Comparison of ENCODE assay signal across 14 cellular contexts in the genomic region with DNA sequence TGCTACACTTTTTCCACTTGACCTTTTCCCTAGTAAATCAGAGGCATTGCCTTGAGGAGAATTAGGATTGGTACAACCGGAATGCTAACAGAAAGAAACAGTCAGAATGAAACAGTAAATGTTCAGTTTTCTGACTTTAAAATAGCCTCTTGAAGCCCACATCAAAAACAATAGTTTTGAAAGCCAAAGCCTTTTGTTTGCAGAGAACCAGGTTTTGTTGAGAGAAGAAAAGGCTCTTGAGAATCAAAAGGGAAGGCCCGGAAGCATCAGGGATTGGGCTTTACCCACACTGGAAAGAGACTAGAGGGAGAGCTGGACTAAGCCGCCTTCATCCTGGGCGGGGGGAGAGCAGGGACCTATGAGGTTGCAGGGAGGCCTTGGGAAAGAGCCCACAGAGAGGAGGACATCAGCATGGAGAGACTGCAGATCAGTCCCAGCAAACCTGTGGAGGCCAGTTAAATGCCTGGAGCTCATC. TPM values are rescaled to one million over a fixed set of nuclear protein-coding genes. Genes with fewer than 3 reads are reported as not detected.
A peak's percentile ranks its signal among the peaks of the same experiment; 100 is the strongest.
DNase-seq lines count a peak whose midpoint lies in the region; ATAC-seq, FAIRE-seq and TF ChIP-seq lines count a peak whose summit lies in the region.
"Had no signal": no experiment of that assay in that cellular context is flagged by ENCODE, and none has a peak within 500 bp of the region (broad histone marks: within the 10 kb centered on the region; RNA-seq: fewer than 3 reads in every experiment).

No MANE protein-coding gene starts in this region.

- POLR2A ChIA-PET in GM12878 (lab: Charles Lee), result interaction anchor here (0.6 to 1.6 kb wide), 5 partner anchors 8 to 807 kb away, joined by 3 to 8 read pairs (median 5); no protein-coding TSS in a partner anchor

- 0 out of 4 replicates have a peak, but pooled peaks of 1 of the 2 experiments have one; percentile 40 for TF ChIP-seq EP300 in GM12878 (IDR thresholded peaks at IDR 0.05; ENCODE audit: borderline replicate concordance in 1 of 2, control insufficient read depth in 1 of 2, low read depth in 2 of 2, low read length in 2 of 2)

- H3K4me3 Mint-ChIP-seq in stimulated activated naive B cell treated with anti-CD40 and anti-IgM and Interleukin-4, amounts not matched to agents 10 μg/mL and 1 μg/mL and 100 μg/mL, for 72 hours, result peak overlapping the region; percentile 78 to 79

- DNase-seq in NCI-H2107 treated with DMSO at 0.1 percent for 48 hours (lab: John Stamatoyannopoulos, UW; ENCODE audit: unreplicated experiment) (peak; percentile 27), NCI-H2107 (lab: John Stamatoyannopoulos, UW) (no peak), GM12878 (ENCODE audit: low read depth, low spot score) (no peak), H54 (ENCODE audit: insufficient read length, low spot score) (no peak)
- no peak for DNase-seq in stimulated activated naive B cell treated with anti-CD40 and anti-IgM and Interleukin-4, amounts not matched to agents 10 μg/mL and 1 μg/mL and 100 μg/mL, for 72 hours
- no peak for DNase-seq in stimulated activated CD4-positive, alpha-beta T cell treated with anti-CD3 and anti-CD28 coated beads, Interleukin-1b, Interleukin-23, amount 100 ng/mL, for 48 hours
- DNase-seq: activated CD8-positive, alpha-beta memory T cell treated with anti-CD3 and anti-CD28 coated beads, Interleukin-2, amount 50 U/mL, for 48 hours; tibial artery had no signal

- peak overlapping the region; percentile 77 for H3K27ac ChIP-seq in GM12878 (ENCODE audit: control insufficient read depth, insufficient read depth)
- H3K27ac ChIP-seq: tibial artery had no signal

- FAIRE-seq in GM12878 (lab: Jason Lieb, UNC) (no peak), H54 (lab: Jason Lieb, UNC) (no peak)
- FAIRE-seq: A549, GM18507, islet of Langerhans had no signal

- H3K4me3 ChIP-seq in GM12878, result peak overlapping the region; percentile 27
- H3K4me3 ChIP-seq: A549, coronary artery, tibial artery had no signal

- RAD21 ChIA-PET in GM12878 (lab: Charles Lee; ENCODE audit: unreplicated experiment), result interaction anchor here (0.8 to 2.0 kb wide), 7 partner anchors 9 to 558 kb away, joined by 3 to 24 read pairs (median 5); a partner anchor contains a TSS

- CTCF ChIA-PET in GM12878 (lab: Yijun Ruan, JAX), result interaction anchor here (1.0 to 2.3 kb wide), 8 partner anchors 9 to 557 kb away, joined by 3 to 22 read pairs (median 4); no protein-coding TSS in a partner anchor

- in situ Hi-C loops in GM12878 (cut with MboI), result no loop called here

- peak overlapping the region; percentile 97 for H3K27ac Mint-ChIP-seq in stimulated activated naive B cell treated with anti-CD40 and anti-IgM and Interleukin-4, amounts not matched to agents 10 μg/mL and 1 μg/mL and 100 μg/mL, for 72 hours

- peak overlapping the region; percentile 39; the same call in 1 of the 2 replicates for H2AFZ ChIP-seq in GM12878 (ENCODE audit: control insufficient read depth, low read depth, low read length)

- no peaks in the 10 kb centered on the region for H3K27me3 ChIP-seq in GM12878 (replicated peaks in 1 of 2; ENCODE audit: control insufficient read depth in 2 of 2, insufficient read depth in 2 of 2, low read length in 1 of 2)
- H3K27me3 ChIP-seq: tibial artery had no signal

- no peaks in the 10 kb centered on the region; the same call in 2 of the 3 replicates for H3K9me3 ChIP-seq in GM12878 (replicated peaks; ENCODE audit: control insufficient read depth, insufficient read depth, low read length)
- H3K9me3 ChIP-seq: A549, tibial artery had no signal

- H3K4me1 ChIP-seq in GM12878 (ENCODE audit: control insufficient read depth, insufficient read depth, low read length), result peaks cover 24% of the 10 kb centered on the region

- SMC1A ChIA-PET in GM12878 (lab: Charles Lee; ENCODE audit: uncharacterized antibody, unreplicated experiment), result interaction anchor here (0.7 to 2.1 kb wide), 7 partner anchors 8 to 142 kb away, joined by 3 to 8 read pairs (median 5); no protein-coding TSS in a partner anchor

- peak overlapping the region; percentile 32; the same call in 1 of the 2 replicates for H3K9ac ChIP-seq in GM12878 (ENCODE audit: control insufficient read depth, insufficient read depth, low read length)

- WGBS in GM12878 (ENCODE audit: insufficient coverage, insufficient replicate concordance, low lambda C conversion rate, missing lambda C conversion rate), result 25% methylated on average over 4 of the region's 4 CpGs

- no peaks in the 10 kb centered on the region for H3K27me3 Mint-ChIP-seq in stimulated activated naive B cell treated with anti-CD40 and anti-IgM and Interleukin-4, amounts not matched to agents 10 μg/mL and 1 μg/mL and 100 μg/mL, for 72 hours

- 0 out of 2 replicates have a peak, but pooled peaks have one; percentile 3 for TF ChIP-seq RAD21 in GM12878 (IDR thresholded peaks at IDR 0.05; ENCODE audit: insufficient read depth, low read depth, low read length)

- ATAC-seq in HG03135 (IDR thresholded peaks at IDR 0.05; ENCODE audit: unreplicated experiment) (peak; percentile 9), GM12878 (peak; percentile 37), HG03039 (IDR thresholded peaks at IDR 0.05; ENCODE audit: unreplicated experiment) (no peak)
- ATAC-seq in stimulated activated naive B cell treated with anti-CD40 and anti-IgM and Interleukin-4, amounts not matched to agents 10 μg/mL and 1 μg/mL and 100 μg/mL, for 72 hours (replicated peaks), result no peak
- ATAC-seq: A549 had no signal

- H4K20me1 ChIP-seq in GM12878 (ENCODE audit: control insufficient read depth, insufficient read depth), result no peaks in the 10 kb centered on the region

- H3K36me3 ChIP-seq in GM12878 (ENCODE audit: control insufficient read depth in 2 of 2, insufficient read depth in 2 of 2, low read length in 1 of 2), result no peaks in the 10 kb centered on the region
- H3K36me3 ChIP-seq: tibial artery had no signal

- BruUV-seq in GM12878 (replicated peaks; lab: Mats Ljungman, UMichigan), result no TSS peak

- H3K4me1 Mint-ChIP-seq in stimulated activated naive B cell treated with anti-CD40 and anti-IgM and Interleukin-4, amounts not matched to agents 10 μg/mL and 1 μg/mL and 100 μg/mL, for 72 hours, result peaks cover 30 to 60% of the 10 kb centered on the region in 2 donors

- H3K36me3 Mint-ChIP-seq in stimulated activated naive B cell treated with anti-CD40 and anti-IgM and Interleukin-4, amounts not matched to agents 10 μg/mL and 1 μg/mL and 100 μg/mL, for 72 hours, result no peaks in the 10 kb centered on the region

- TF ChIP-seq POLR2A in GM12878 (IDR thresholded peaks at IDR 0.05; ENCODE audit: low read depth, low read length), result no peak
- TF ChIP-seq POLR2A in H54 (IDR thresholded peaks at IDR 0.05; ENCODE audit: low read depth, low read length), result no peak

- H3K9me3 Mint-ChIP-seq in stimulated activated naive B cell treated with anti-CD40 and anti-IgM and Interleukin-4, amounts not matched to agents 10 μg/mL and 1 μg/mL and 100 μg/mL, for 72 hours, result no peaks in the 10 kb centered on the region

- TF ChIP-seq CTCF in GM12878 (IDR thresholded peaks at IDR 0.05 in 2 of 3, conservative IDR thresholded peaks at IDR 0.05 in 1 of 3; ENCODE audit: control insufficient read depth in 2 of 3, extremely low read depth in 1 of 3, insufficient read depth in 1 of 3, low read depth in 3 of 3, low read length in 3 of 3), result no peak

- intact Hi-C loops in GM12878 (cut with micrococcal nuclease; ENCODE audit: unreplicated experiment), result no loop called here

- H3K4me2 ChIP-seq in GM12878 (ENCODE audit: control insufficient read depth, insufficient read depth), result peak overlapping the region; percentile 73
- H3K4me2 ChIP-seq: A549 had no signal

- no peaks in the 10 kb centered on the region for H3K79me2 ChIP-seq in GM12878 (ENCODE audit: control insufficient read depth, insufficient read depth, low read length)

TF ChIP-seq in GM12878, 131 proteins besides CTCF, POLR2A, EP300 and RAD21 (continues in another document):
- TF ChIP-seq PML (IDR thresholded peaks at IDR 0.05; ENCODE audit: low read length) (no peak), MEF2A (IDR thresholded peaks at IDR 0.05; ENCODE audit: insufficient read depth, low read depth, low read length) (peak; percentile 89), MEF2B (IDR thresholded peaks at IDR 0.05; ENCODE audit: partially characterized antibody, poor library complexity, severe bottlenecking) (peak; percentile 74), SRF (IDR thresholded peaks at IDR 0.05; ENCODE audit: low read depth in 2 of 2, low read length in 2 of 2) (no peak)

RNA-seq across cellular contexts. Expression of a gene that starts 12.4 kb away (rescaled TPM):
- total RNA-seq in GM12878 (2013; cell fraction: nucleolus; rRNA removed), result 9.9 and 12.6 TPM in 2 replicates
- total RNA-seq in GM12878 (2014; rRNA removed) (not detected in 2 replicates), GM12878 (2014; rRNA removed; fragmentation: Illumina TruSeq; extraction: Trizol) (not detected in 2 replicates), GM12878 (2021) (0.21 TPM in 1 of 2 replicates, not detected in the other)
- 1.3 TPM for polyA plus RNA-seq in GM12878 (2011; ENCODE audit: low read depth)
- polyA plus RNA-seq in GM12878 (2011; rRNA removed) (2.7 and 4.2 TPM in 2 replicates), GM12878 (2014; fragmentation: Illumina TruSeq; extraction: Trizol) (not detected in 2 replicates), GM12878 (2014; fragmentation: Nextera tagmentation; extraction: Ambion mirVana) (not detected), GM12878 (2014; rRNA removed) (not detected in 2 replicates), GM12878 (2016; fragmentation: Nextera tagmentation; extraction: Ambion mirVana) (under 1 TPM in 1 of 2 experiments, not detected in 1; 0.11 TPM)
- 5.5 and 8.1 TPM in 2 replicates for polyA plus RNA-seq in GM12878 (2011; cell fraction: cytosol; rRNA removed)
- polyA plus RNA-seq in GM12878 (2011; cell fraction: nucleus; rRNA removed), result 3.5 and 8.1 TPM in 2 replicates
- polyA plus RNA-seq in GM12878 (2012), result 1.3 and 3.2 TPM in 2 replicates
- 1.3 and 11.4 TPM in 2 replicates for polyA minus RNA-seq in GM12878 (2011; rRNA and poly(A)+ RNA removed)
- 2.0 and 3.3 TPM in 2 replicates for polyA minus RNA-seq in GM12878 (2011; cell fraction: cytosol; rRNA and poly(A)+ RNA removed)
- polyA minus RNA-seq in GM12878 (2011; cell fraction: nucleus; rRNA and poly(A)+ RNA removed), result 3.3 and 5.6 TPM in 2 replicates

RNA-seq across cellular contexts. Expression of a gene that starts 23.3 kb away (rescaled TPM):
- 21.9 and 24.8 TPM in 2 replicates for total RNA-seq in GM12878 (2013; cell fraction: nucleolus; rRNA removed)
- total RNA-seq in GM12878 (2014; rRNA removed) (0.65 and 1.6 TPM in 2 replicates), GM12878 (2014; rRNA removed; fragmentation: Illumina TruSeq; extraction: Trizol) (0.92 and 1.1 TPM in 2 replicates), GM12878 (2021) (0.62 and 0.96 TPM in 2 replicates)
- polyA plus RNA-seq in GM12878 (2011; ENCODE audit: low read depth), result 1.8 TPM
- polyA plus RNA-seq in GM12878 (2011; rRNA removed) (1.7 and 2.3 TPM in 2 replicates), GM12878 (2014; fragmentation: Illumina TruSeq; extraction: Trizol) (0.35 and 1.3 TPM in 2 replicates), GM12878 (2014; fragmentation: Nextera tagmentation; extraction: Ambion mirVana) (under 1 TPM; 0.24 to 0.26 TPM), GM12878 (2014; rRNA removed) (0.38 and 1.1 TPM in 2 replicates), GM12878 (2016; fragmentation: Nextera tagmentation; extraction: Ambion mirVana) (1 to 10 TPM; 2.1 to 2.2 TPM)
- polyA plus RNA-seq in GM12878 (2011; cell fraction: cytosol; rRNA removed), result 0.88 and 1.1 TPM in 2 replicates
- 2.2 and 2.4 TPM in 2 replicates for polyA plus RNA-seq in GM12878 (2011; cell fraction: nucleus; rRNA removed)
- 1.3 and 2.3 TPM in 2 replicates for polyA plus RNA-seq in GM12878 (2012)
- polyA minus RNA-seq in GM12878 (2011; rRNA and poly(A)+ RNA removed), result 5.1 and 5.2 TPM in 2 replicates
- polyA minus RNA-seq in GM12878 (2011; cell fraction: cytosol; rRNA and poly(A)+ RNA removed), result 2.0 and 3.2 TPM in 2 replicates
- polyA minus RNA-seq in GM12878 (2011; cell fraction: nucleus; rRNA and poly(A)+ RNA removed), result 3.7 and 5.0 TPM in 2 replicates

Comparison
In these comparisons a context has a peak if more than half of its experiments do, and no peak if none do; other contexts are left out.
1. ATAC-seq: peak in HG03135 (single experiment) and GM12878 (single experiment); none in stimulated activated naive B cell treated with anti-CD40 and anti-IgM and Interleukin-4, amounts not matched to agents 10 μg/mL and 1 μg/mL and 100 μg/mL, for 72 hours (0 of 2) and HG03039 (single experiment).